ENCODE assay signal across 8 cellular contexts in the genomic region with DNA sequence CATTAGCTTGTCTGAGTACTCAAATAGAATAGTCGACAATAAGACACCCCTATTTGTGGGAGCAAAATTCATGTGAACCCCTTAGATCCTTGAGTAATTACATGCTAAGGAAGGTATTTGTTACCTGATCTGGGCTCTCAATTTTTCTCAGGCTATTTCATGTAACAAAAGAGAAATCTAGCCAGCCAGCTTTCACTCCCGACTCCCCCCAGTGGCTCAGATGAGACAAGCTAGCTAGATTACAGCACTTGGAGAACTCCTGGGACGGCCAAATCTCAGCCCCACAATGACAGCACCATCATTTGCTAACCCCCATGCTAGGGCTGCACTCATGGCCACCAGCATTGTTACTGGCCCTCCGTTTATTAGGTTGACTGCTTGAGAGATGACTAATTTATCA. TPM values are rescaled to one million over a fixed set of nuclear protein-coding genes. Genes with fewer than 3 reads are reported as not detected.
DNase-seq lines count a peak whose midpoint lies in the region; ATAC-seq, FAIRE-seq and TF ChIP-seq lines count a peak whose summit lies in the region.

No MANE protein-coding gene starts in this region.

- no peak overlapping the region for H2AFZ ChIP-seq in parathyroid adenoma

- POLR2A ChIA-PET in A549 (lab: Yijun Ruan, JAX) = no interaction called here

- H3K27ac Mint-ChIP-seq in activated naive CD4-positive, alpha-beta T cell treated with anti-CD3 and anti-CD28 coated beads, Interleukin-2, amount 50 U/mL, for 72 hours = no peak overlapping the region

- TF ChIP-seq POLR2A in A549 (IDR thresholded peaks at IDR 0.05; ENCODE audit: low read length) = no peak

- 0 out of 3 replicates have a peak overlapping the region, but pooled peaks have one; percentile 1 for H3K4me2 ChIP-seq in A549
- no peak overlapping the region for H3K4me2 ChIP-seq in parathyroid adenoma (ENCODE audit: low read length)

- CTCF ChIA-PET in A549 (lab: Yijun Ruan, JAX) = interaction anchor here (0.6 to 10.6 kb wide), 20 partner anchors 9 to 277 kb away, joined by 3 to 228 read pairs (median 6); no protein-coding TSS in a partner anchor

- H3K27ac ChIP-seq in A549 = no peak overlapping the region
- no peak overlapping the region for H3K27ac ChIP-seq in parathyroid adenoma
- no peak overlapping the region for H3K27ac ChIP-seq in coronary artery

- H3K36me3 Mint-ChIP-seq in activated naive CD4-positive, alpha-beta T cell treated with anti-CD3 and anti-CD28 coated beads, Interleukin-2, amount 50 U/mL, for 72 hours = no peaks in the 10 kb centered on the region

- peak; percentile 48 to 55 for DNase-seq in A549 (ENCODE audit: low read depth in 1 of 2, low spot score in 1 of 2)
- no peak for DNase-seq in GM12864 (ENCODE audit: low read depth)
- DNase-seq in NCI-H2227 treated with DMSO at 0.1 percent for 48 hours (lab: John Stamatoyannopoulos, UW) = peak; percentile 31
- peak; percentile 65 for DNase-seq in ecto neural progenitor cell (ENCODE audit: low spot score)
- DNase-seq in NCI-H345 (lab: John Stamatoyannopoulos, UW) = no peak
- DNase-seq in coronary artery (ENCODE audit: low spot score) = no peak
- no peak for DNase-seq in activated naive CD4-positive, alpha-beta T cell treated with anti-CD3 and anti-CD28 coated beads, Interleukin-2, amount 50 U/mL, for 72 hours (ENCODE audit: low spot score in 2 of 2)

- peak; percentile 34 to 36; a peak in 3 of 5 replicates for TF ChIP-seq RAD21 in A549 (conservative IDR thresholded peaks at IDR 0.05 in 1 of 2, IDR thresholded peaks at IDR 0.05 in 1 of 2)

- H3K9me3 ChIP-seq in A549 = no peaks in the 10 kb centered on the region
- no peaks in the 10 kb centered on the region for H3K9me3 ChIP-seq in parathyroid adenoma (ENCODE audit: control insufficient read depth, low read length)

- no peak for FAIRE-seq in A549 (lab: Jason Lieb, UNC)

- TF ChIP-seq CTCF in A549 (IDR thresholded peaks at IDR 0.05) = peak; percentile 49
- TF ChIP-seq CTCF in GM12864 (IDR thresholded peaks at IDR 0.05; ENCODE audit: low read depth, low read length, missing control alignments) = peak; percentile 62
- peak; percentile 18 for TF ChIP-seq CTCF in parathyroid adenoma (IDR thresholded peaks at IDR 0.05)
- TF ChIP-seq CTCF in coronary artery (IDR thresholded peaks at IDR 0.05) = no peak

- H3K4me3 ChIP-seq in A549 (no peak overlapping the region), GM12864 (ENCODE audit: low read depth, low read length) (no peak overlapping the region), parathyroid adenoma (ENCODE audit: low read depth, low read length) (no peak overlapping the region), coronary artery (no peak overlapping the region)

- WGBS in A549 (ENCODE audit: missing lambda C conversion rate) = 9% methylated on average over 4 of the region's 4 CpGs

- no peaks in the 10 kb centered on the region for H3K27me3 ChIP-seq in parathyroid adenoma (ENCODE audit: control insufficient read depth, insufficient read depth, low read length)

- H3K9me3 Mint-ChIP-seq in activated naive CD4-positive, alpha-beta T cell treated with anti-CD3 and anti-CD28 coated beads, Interleukin-2, amount 50 U/mL, for 72 hours = no peaks in the 10 kb centered on the region

- no peaks in the 10 kb centered on the region for H3K79me2 ChIP-seq in parathyroid adenoma

- no peaks in the 10 kb centered on the region for H3K36me3 ChIP-seq in parathyroid adenoma (ENCODE audit: control insufficient read depth, insufficient read depth, low read length)

- no peak overlapping the region for H3K9ac ChIP-seq in parathyroid adenoma

- no peaks in the 10 kb centered on the region for H3K4me1 ChIP-seq in A549
- H3K4me1 ChIP-seq in parathyroid adenoma = no peaks in the 10 kb centered on the region

- peak; percentile 65 to 78; a peak in 5 of 6 replicates for ATAC-seq in A549
- ATAC-seq in activated naive CD4-positive, alpha-beta T cell treated with anti-CD3 and anti-CD28 coated beads, Interleukin-2, amount 50 U/mL, for 72 hours = no peak

- TF ChIP-seq EP300 in A549 (IDR thresholded peaks at IDR 0.05) = no peak

TF ChIP-seq in A549, 52 proteins besides CTCF, POLR2A, EP300 and RAD21:
- TF ChIP-seq HOXB5 (CRISPR knock-in tag; IDR thresholded peaks at IDR 0.05) (no peak), RARB (CRISPR knock-in tag; IDR thresholded peaks at IDR 0.05) (no peak), SMC3 (IDR thresholded peaks at IDR 0.05) (peak; percentile 39), NFE2L2 (conservative IDR thresholded peaks at IDR 0.05; ENCODE audit: low read length) (no peak), CHD2 (IDR thresholded peaks at IDR 0.05; ENCODE audit: low read length, partially characterized antibody) (no peak)
TF ChIP-seq in A549: peak in this region for 1.

RNA-seq across cellular contexts. Expression of gene GLDN, which starts 41.3 kb away (rescaled TPM):
- polyA plus RNA-seq in A549 (2011; rRNA removed) (0.20 and 0.25 TPM in 2 replicates), A549 (2017; fragmentation: RNase III; extraction: RNeasy Plus Mini Kit Qiagen cat#74134 plus additional on column Dnase treatment) (0.03 TPM in 2 of 3 replicates, not detected in the other)
- 0.03 TPM in 1 of 2 replicates, not detected in the other for polyA plus RNA-seq in A549 (2012; cell fraction: cytosol; rRNA removed)
- 0.28 TPM in 1 of 2 replicates, not detected in the other for polyA plus RNA-seq in A549 (2012; cell fraction: nucleus; rRNA removed)
- polyA minus RNA-seq in A549 (2011; rRNA and poly(A)+ RNA removed) = 0.17 TPM in 1 of 2 replicates, not detected in the other
- not detected for total RNA-seq in activated naive CD4-positive, alpha-beta T cell treated with anti-CD3 and anti-CD28 coated beads, Interleukin-2, amount 50 U/mL, for 72 hours

RNA-seq across cellular contexts. Expression of gene CYP19A1, which starts 44.4 kb away (rescaled TPM):
- polyA plus RNA-seq in A549 (2011; rRNA removed) (0.26 and 0.36 TPM in 2 replicates), A549 (2017; fragmentation: RNase III; extraction: RNeasy Plus Mini Kit Qiagen cat#74134 plus additional on column Dnase treatment) (0.21 TPM in 1 of 3 replicates, not detected in the others)
- 0.04 TPM in 1 of 2 replicates, not detected in the other for polyA plus RNA-seq in A549 (2012; cell fraction: cytosol; rRNA removed)
- 0.02 and 0.13 TPM in 2 replicates for polyA plus RNA-seq in A549 (2012; cell fraction: nucleus; rRNA removed)
- not detected in 2 replicates for polyA minus RNA-seq in A549 (2011; rRNA and poly(A)+ RNA removed)
- 1 to 10 TPM in 1 of 2 donors, under 1 TPM in 1; 0.75 to 1.3 TPM for total RNA-seq in activated naive CD4-positive, alpha-beta T cell treated with anti-CD3 and anti-CD28 coated beads, Interleukin-2, amount 50 U/mL, for 72 hours

Comparison
In these comparisons a context has a peak if more than half of its experiments do, and no peak if none do; other contexts are left out.
1. ATAC-seq: peak in A549 (2 of 2); none in activated naive CD4-positive, alpha-beta T cell treated with anti-CD3 and anti-CD28 coated beads, Interleukin-2, amount 50 U/mL, for 72 hours (0 of 2).
2. DNase-seq: peak in A549 (2 of 2), NCI-H2227 treated with DMSO at 0.1 percent for 48 hours (single experiment) and ecto neural progenitor cell (single experiment); none in GM12864 (single experiment), NCI-H345 (single experiment), coronary artery (single experiment) and activated naive CD4-positive, alpha-beta T cell treated with anti-CD3 and anti-CD28 coated beads, Interleukin-2, amount 50 U/mL, for 72 hours (0 of 2).